ENCODE assay signal across 38 cellular contexts in genomic region chr10:132349766-132350165, GRCh38.
"Had no signal": no experiment of that assay in that cellular context is flagged by ENCODE, and none has a peak within 500 bp of the region (broad histone marks: within the 10 kb centered on the region; RNA-seq: fewer than 3 reads in every experiment).

No MANE protein-coding gene starts in this region.

- H3K27ac Mint-ChIP-seq: activated B cell treated with CpG ODN at 0.5 μM for 24 hours; activated CD4-positive, alpha-beta memory T cell treated with anti-CD3 and anti-CD28 coated beads for 36 hours; activated naive CD4-positive, alpha-beta T cell treated with anti-CD3 and anti-CD28 coated beads for 36 hours; activated naive CD4-positive, alpha-beta T cell treated with anti-CD3 and anti-CD28 coated beads, Interleukin-2, amount 50 U/mL, for 72 hours; activated T-helper 1 cell treated with anti-CD3 and anti-CD28 coated beads, Interleukin-12 subunit alpha, Interleukin-12 subunit beta, Interleukin-2, Interleukin-4 antibody, amounts not matched to agents 30 ng/mL and 10 ng/mL and 1 ng/mL, durations not matched to agents 14 hours and 24 hours and 36 hours; brain had no signal

- H3K9me3 Mint-ChIP-seq: activated B cell treated with CpG ODN at 0.5 μM for 24 hours; activated CD4-positive, alpha-beta memory T cell treated with anti-CD3 and anti-CD28 coated beads for 36 hours; activated naive CD4-positive, alpha-beta T cell treated with anti-CD3 and anti-CD28 coated beads for 36 hours; activated naive CD4-positive, alpha-beta T cell treated with anti-CD3 and anti-CD28 coated beads, Interleukin-2, amount 50 U/mL, for 72 hours; activated T-cell treated with anti-CD3 and anti-CD28 coated beads, Interleukin-2, amount 50 U/mL, for 4 hours; activated T-helper 1 cell treated with anti-CD3 and anti-CD28 coated beads, Interleukin-12 subunit alpha, Interleukin-12 subunit beta, Interleukin-2, Interleukin-4 antibody, amounts not matched to agents 30 ng/mL and 10 ng/mL and 1 ng/mL, durations not matched to agents 14 hours and 24 hours and 36 hours; brain had no signal

- H3K9ac ChIP-seq: KMS-11 had no signal

- H3K4me3 ChIP-seq: adrenal gland, PC-9 had no signal

- H3K9me3 ChIP-seq: adrenal gland had no signal

- H3K27me3 ChIP-seq: adrenal gland had no signal

- H3K27ac ChIP-seq: adrenal gland, KMS-11, PC-9, RWPE1, VCaP had no signal

- H3K36me3 Mint-ChIP-seq: activated CD4-positive, alpha-beta memory T cell treated with anti-CD3 and anti-CD28 coated beads for 36 hours; activated naive CD4-positive, alpha-beta T cell treated with anti-CD3 and anti-CD28 coated beads, Interleukin-2, amount 50 U/mL, for 72 hours had no signal

- ATAC-seq: activated naive CD4-positive, alpha-beta T cell treated with anti-CD3 and anti-CD28 coated beads, Interleukin-2, amount 50 U/mL, for 72 hours; activated T-cell treated with anti-CD3 and anti-CD28 coated beads, Interleukin-2, amount 50 U/mL, for 4 hours; Right ventricle myocardium inferior had no signal

- DNase-seq: activated B cell treated with CpG ODN at 0.5 μM for 24 hours; activated CD4-positive, alpha-beta memory T cell treated with anti-CD3 and anti-CD28 coated beads for 36 hours; activated CD4-positive, alpha-beta T cell treated with anti-CD3 and anti-CD28 coated beads for 4 hours; activated CD4-positive, alpha-beta T cell treated with anti-CD3 and anti-CD28 coated beads, Interleukin-2, amount 50 U/mL, for 1 hour; activated CD4-positive, CD25-positive, alpha-beta regulatory T cell treated with anti-CD3 and anti-CD28 coated beads, Interleukin-2, amount 50 U/mL, for 72 hours; activated CD8-positive, alpha-beta memory T cell treated with anti-CD3 and anti-CD28 coated beads, Interleukin-2, amount 50 U/mL, for 4 hours; activated gamma-delta T cell treated with Interleukin-2 at 50 U/mL for 16 hours; activated naive CD4-positive, alpha-beta T cell treated with anti-CD3 and anti-CD28 coated beads for 36 hours; activated T-cell treated with anti-CD3 and anti-CD28 coated beads for 4 hours; activated T-cell treated with anti-CD3 and anti-CD28 coated beads, Interleukin-2, amount 50 U/mL, for 4 hours; adrenal gland; caudate nucleus; MM.1S; MV-4-11; NCI-H1092; NCI-H1436 treated with DMSO at 0.1 percent for 48 hours; NCI-H187; NCI-H2029 treated with DMSO at 0.1 percent for 48 hours; NCI-H2107; NCI-H2171; NCI-H510A; NCI-H526; NCI-H748 treated with DMSO at 0.1 percent for 48 hours; NK-92 treated with Interleukin-12 subunit alpha and Interleukin-12 subunit beta, amount 100 ng/mL, for 24 hours; PC-9; SW 1271; T-helper 1 cell; T-helper 2 cell; T-helper 9 cell had no signal

- H3K27me3 Mint-ChIP-seq: activated B cell treated with CpG ODN at 0.5 μM for 24 hours; activated CD4-positive, alpha-beta memory T cell treated with anti-CD3 and anti-CD28 coated beads for 36 hours had no signal

- FAIRE-seq: bronchial epithelial cell, RCC 7860 had no signal

- H3K4me1 ChIP-seq: adrenal gland had no signal

- H2AFZ ChIP-seq: PC-9 had no signal

- H3K4me3 Mint-ChIP-seq: activated B cell treated with CpG ODN at 0.5 μM for 24 hours; activated CD4-positive, alpha-beta memory T cell treated with anti-CD3 and anti-CD28 coated beads for 36 hours; activated naive CD4-positive, alpha-beta T cell treated with anti-CD3 and anti-CD28 coated beads for 36 hours; activated T-cell treated with anti-CD3 and anti-CD28 coated beads, Interleukin-2, amount 50 U/mL, for 4 hours; activated T-helper 1 cell treated with anti-CD3 and anti-CD28 coated beads, Interleukin-12 subunit alpha, Interleukin-12 subunit beta, Interleukin-2, Interleukin-4 antibody, amounts not matched to agents 30 ng/mL and 10 ng/mL and 1 ng/mL, durations not matched to agents 14 hours and 24 hours and 36 hours; brain had no signal

- H3K4me2 ChIP-seq: KMS-11, PC-9 had no signal
